In the genomic region with DNA sequence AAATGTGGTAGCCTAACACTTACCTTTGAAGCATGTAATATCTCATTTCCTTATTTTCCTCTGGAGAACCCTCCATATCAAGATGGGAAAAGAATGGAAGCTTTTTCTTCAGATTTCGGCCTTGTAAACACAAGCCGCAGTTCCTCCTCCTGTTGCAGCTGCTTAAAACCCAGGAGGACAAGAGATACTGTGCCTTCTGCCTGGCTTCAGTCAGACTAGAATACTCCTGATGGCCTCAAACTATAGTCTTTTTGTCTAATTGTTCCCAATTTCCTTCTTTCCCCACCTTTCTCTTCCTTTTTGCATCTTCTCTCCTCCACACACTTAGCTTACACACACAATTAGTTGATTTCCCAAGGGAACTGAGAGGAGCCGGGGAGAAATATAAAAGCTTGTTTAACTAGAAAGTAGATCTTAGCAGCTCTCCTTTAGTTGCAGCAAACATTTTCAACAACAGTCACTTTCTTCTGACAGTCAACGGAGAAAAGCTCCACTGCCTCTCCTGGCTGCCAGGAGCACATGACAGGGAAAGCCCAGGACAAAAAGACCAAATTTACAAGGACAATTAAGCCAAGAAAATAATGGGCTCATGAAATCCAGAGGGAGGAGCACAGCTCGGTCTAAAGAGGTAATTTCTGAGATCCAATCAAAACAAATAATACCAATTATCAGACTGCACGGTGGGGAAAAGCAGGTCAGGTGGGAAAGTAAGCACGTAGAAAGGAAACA, we compare ENCODE assay signal across 1 cellular context.
TF ChIP-seq lines count a peak whose summit lies in the region.

No MANE protein-coding gene starts in this region.

TF ChIP-seq in H1, 55 proteins besides CTCF, POLR2A, EP300 and RAD21:
- TF ChIP-seq KDM1A (IDR thresholded peaks at IDR 0.05; ENCODE audit: borderline replicate concordance, low read length) (no peak), RFX5 (IDR thresholded peaks at IDR 0.05; ENCODE audit: borderline replicate concordance, low read depth, low read length) (no peak), BCL11A (IDR thresholded peaks at IDR 0.05; ENCODE audit: low read depth in 2 of 2, low read length in 2 of 2) (no peak), NRF1 (IDR thresholded peaks at IDR 0.05; ENCODE audit: low read depth, low read length) (no peak), TCF12 (IDR thresholded peaks at IDR 0.05; ENCODE audit: low read depth, low read length) (no peak), GABPA (IDR thresholded peaks at IDR 0.05; ENCODE audit: borderline replicate concordance, insufficient read depth, low read length) (no peak), KDM4A (IDR thresholded peaks at IDR 0.05; ENCODE audit: low read depth, low read length, severe bottlenecking) (no peak), POLR2AphosphoS5 (IDR thresholded peaks at IDR 0.05; ENCODE audit: low read depth, low read length) (no peak), CBX5 (IDR thresholded peaks at IDR 0.05; ENCODE audit: low read depth, low read length) (no peak), RBBP5 (IDR thresholded peaks at IDR 0.05; ENCODE audit: borderline replicate concordance, low read depth, low read length) (no peak), TEAD4 (IDR thresholded peaks at IDR 0.05; ENCODE audit: low read depth, low read length) (no peak)
- TF ChIP-seq, protein P1, sequence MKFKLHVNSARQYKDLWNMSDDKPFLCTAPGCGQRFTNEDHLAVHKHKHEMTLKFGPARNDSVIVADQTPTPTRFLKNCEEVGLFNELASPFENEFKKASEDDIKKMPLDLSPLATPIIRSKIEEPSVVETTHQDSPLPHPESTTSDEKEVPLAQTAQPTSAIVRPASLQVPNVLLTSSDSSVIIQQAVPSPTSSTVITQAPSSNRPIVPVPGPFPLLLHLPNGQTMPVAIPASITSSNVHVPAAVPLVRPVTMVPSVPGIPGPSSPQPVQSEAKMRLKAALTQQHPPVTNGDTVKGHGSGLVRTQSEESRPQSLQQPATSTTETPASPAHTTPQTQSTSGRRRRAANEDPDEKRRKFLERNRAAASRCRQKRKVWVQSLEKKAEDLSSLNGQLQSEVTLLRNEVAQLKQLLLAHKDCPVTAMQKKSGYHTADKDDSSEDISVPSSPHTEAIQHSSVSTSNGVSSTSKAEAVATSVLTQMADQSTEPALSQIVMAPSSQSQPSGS (IDR thresholded peaks at IDR 0.05; ENCODE audit: low read length) = no peak
TF ChIP-seq in H1: peak in this region for 0.
